In the genomic region with DNA sequence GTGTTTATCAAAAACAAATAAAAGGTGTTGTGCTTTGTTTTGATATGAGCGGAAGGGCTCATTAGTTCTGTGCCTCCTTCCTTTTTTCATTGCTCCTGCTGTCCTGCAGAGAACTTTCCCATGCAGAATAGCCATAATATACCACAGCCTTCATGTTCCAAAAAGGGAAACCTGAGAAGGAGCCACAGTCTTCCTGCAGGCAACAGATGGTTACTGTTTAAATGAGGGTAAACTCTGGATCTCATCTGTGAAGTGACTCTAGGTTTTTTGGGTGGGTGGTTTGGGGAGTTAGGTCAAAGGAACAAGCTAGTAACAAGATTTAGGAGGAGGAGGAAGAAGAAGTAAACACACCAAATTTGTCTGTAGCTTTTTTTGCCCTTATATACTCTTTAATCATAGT, we compare ENCODE assay signal across 1 cellular context.
TF ChIP-seq lines count a peak whose summit lies in the region.

No MANE protein-coding gene starts in this region.

TF ChIP-seq in GM23338, 12 proteins besides CTCF, POLR2A, EP300 and RAD21 (continued from another document):
- TF ChIP-seq ZNF462 (CRISPR knock-in tag; IDR thresholded peaks at IDR 0.05), result no peak
- TF ChIP-seq EZH2 (IDR thresholded peaks at IDR 0.05; ENCODE audit: low read depth, unreplicated experiment), result no peak
- no peak for TF ChIP-seq REST (IDR thresholded peaks at IDR 0.05; ENCODE audit: unreplicated experiment)
- no peak for TF ChIP-seq JUNB (IDR thresholded peaks at IDR 0.05; ENCODE audit: unreplicated experiment)
- no peak for TF ChIP-seq ZNF114 (CRISPR knock-in tag; IDR thresholded peaks at IDR 0.05)
TF ChIP-seq in GM23338: peak in this region for 0.
